In genomic region chr1:51517361-51518032, GRCh38 we compare ENCODE assay signal across 1 cellular context.
TF ChIP-seq lines count a peak whose summit lies in the region.

No MANE protein-coding gene starts in this region.

TF ChIP-seq in HEK293, 187 proteins besides CTCF, POLR2A, EP300 and RAD21 (continued from another document):
- TF ChIP-seq PRDM2 (tag by site-specific recombination; IDR thresholded peaks at IDR 0.05; ENCODE audit: borderline replicate concordance) (no peak), ZNF341 (tag by site-specific recombination; IDR thresholded peaks at IDR 0.05; ENCODE audit: low read depth) (no peak), ZSCAN30 (tag by site-specific recombination; IDR thresholded peaks at IDR 0.05) (no peak), PRDM1 (tag by site-specific recombination; IDR thresholded peaks at IDR 0.05) (peak; percentile 49; the same call in 1 of the 2 replicates), PRDM4 (tag by site-specific recombination; IDR thresholded peaks at IDR 0.05) (no peak), ZNF600 (tag by site-specific recombination; IDR thresholded peaks at IDR 0.05) (no peak), ZNF133 (tag by site-specific recombination; IDR thresholded peaks at IDR 0.05) (no peak), ZNF2 (tag by site-specific recombination; IDR thresholded peaks at IDR 0.05) (0 out of 2 replicates have a peak, but pooled peaks have one; percentile 12), PRDM10 (tag by site-specific recombination; IDR thresholded peaks at IDR 0.05) (peak; percentile 76), ZNF785 (tag by site-specific recombination; IDR thresholded peaks at IDR 0.05) (no peak), PRDM6 (tag by site-specific recombination; IDR thresholded peaks at IDR 0.05) (peak; percentile 99), ZNF530 (tag by site-specific recombination; IDR thresholded peaks at IDR 0.05; ENCODE audit: low read depth) (no peak), ZNF529 (tag by site-specific recombination; IDR thresholded peaks at IDR 0.05; ENCODE audit: insufficient replicate concordance) (no peak), ZNF792 (tag by site-specific recombination; IDR thresholded peaks at IDR 0.05) (no peak)
